20 cellular contexts compared by ENCODE assay signal in genomic region chr6:119821380-119821779, GRCh38.
DNase-seq lines count a peak whose midpoint lies in the region; ATAC-seq, FAIRE-seq and TF ChIP-seq lines count a peak whose summit lies in the region.
"Had no signal": no experiment of that assay in that cellular context is flagged by ENCODE, and none has a peak within 500 bp of the region (broad histone marks: within the 10 kb centered on the region; RNA-seq: fewer than 3 reads in every experiment).

No MANE protein-coding gene starts in this region.

- no peaks in the 10 kb centered on the region for H3K36me3 ChIP-seq in pancreas
- H3K36me3 ChIP-seq in tibial nerve = peaks cover 0 to 2% (median 0%) of the 10 kb centered on the region in 3 donors
- H3K36me3 ChIP-seq: BLaER1 had no signal

- TF ChIP-seq CTCF in nephron progenitor cell (IDR thresholded peaks at IDR 0.05) (no peak), pancreas (IDR thresholded peaks at IDR 0.05) (no peak), tibial nerve (IDR thresholded peaks at IDR 0.05) (no peak)

- TF ChIP-seq POLR2A in tibial nerve (IDR thresholded peaks at IDR 0.05) = no peak

- peaks cover 5% of the 10 kb centered on the region for H3K27me3 Mint-ChIP-seq in nephron progenitor cell (ENCODE audit: low read depth, poor library complexity)

- H3K4me1 ChIP-seq in pancreas = no peaks in the 10 kb centered on the region
- H3K4me1 ChIP-seq in tibial nerve = no peaks in the 10 kb centered on the region
- H3K4me1 ChIP-seq: BLaER1 had no signal

- FAIRE-seq in pancreas (lab: Jason Lieb, UNC) = no peak

- H3K9me3 ChIP-seq in pancreas (no peaks in the 10 kb centered on the region), tibial nerve (no peaks in the 10 kb centered on the region)
- H3K9me3 ChIP-seq: BLaER1 had no signal

- no peak for ATAC-seq in pancreas
- ATAC-seq: CD8-positive, alpha-beta T cell; HCT116 had no signal

- no peak overlapping the region for H3K4me3 ChIP-seq in pancreas
- H3K4me3 ChIP-seq in tibial nerve = no peak overlapping the region
- H3K4me3 ChIP-seq: BLaER1 had no signal

- H3K4me3 Mint-ChIP-seq in nephron progenitor cell = no peak overlapping the region
- H3K4me3 Mint-ChIP-seq: CD14-positive monocyte; CD8-positive, alpha-beta T cell; HFFc6 had no signal

- peaks cover 4% of the 10 kb centered on the region for H3K9me3 Mint-ChIP-seq in nephron progenitor cell
- H3K9me3 Mint-ChIP-seq: CD8-positive, alpha-beta T cell had no signal

- H3K27ac Mint-ChIP-seq in nephron progenitor cell = peak overlapping the region; percentile 2
- H3K27ac Mint-ChIP-seq: CD14-positive monocyte; CD8-positive, alpha-beta T cell; HFFc6 had no signal

- 58 to 67% methylated on average over 3 of the region's 3 CpGs for WGBS in pancreas, 2 donors
- WGBS in tibial nerve, 2 donors = 69 to 70% methylated on average over 3 of the region's 3 CpGs

- peaks cover 24% of the 10 kb centered on the region for H3K4me1 Mint-ChIP-seq in nephron progenitor cell
- H3K4me1 Mint-ChIP-seq: CD14-positive monocyte had no signal

- peak; percentile 8 for DNase-seq in DMS53 (lab: John Stamatoyannopoulos, UW)
- no peak for DNase-seq in DMS53 treated with DMSO at 0.1 percent for 48 hours (lab: John Stamatoyannopoulos, UW; ENCODE audit: unreplicated experiment)
- DNase-seq in NCI-H510A treated with DMSO at 0.1 percent for 48 hours (lab: John Stamatoyannopoulos, UW) = peak; percentile 14
- no peak for DNase-seq in NCI-H510A (lab: John Stamatoyannopoulos, UW)
- peak; percentile 12 for DNase-seq in epithelial cell of prostate (ENCODE audit: low read depth, low spot score)
- DNase-seq in nephron progenitor cell = no peak
- no peak for DNase-seq in pancreas
- DNase-seq in tibial nerve (ENCODE audit: low spot score in 2 of 2) = no peak
- DNase-seq: 8988T; Calu3; CD8-positive, alpha-beta T cell; DMS79 treated with DMSO at 0.1 percent for 48 hours; GF-D8; GOT3; H7; HFFc6 had no signal

- H3K36me3 Mint-ChIP-seq in nephron progenitor cell (ENCODE audit: low read depth) = no peaks in the 10 kb centered on the region
- H3K36me3 Mint-ChIP-seq: CD14-positive monocyte; CD8-positive, alpha-beta T cell had no signal

- H3K27ac ChIP-seq in epithelial cell of prostate (no peak overlapping the region), pancreas (no peak overlapping the region), tibial nerve (no peak overlapping the region)
- H3K27ac ChIP-seq: BLaER1, HL-60 had no signal

- no peaks in the 10 kb centered on the region for H3K27me3 ChIP-seq in pancreas
- no peaks in the 10 kb centered on the region for H3K27me3 ChIP-seq in tibial nerve
- H3K27me3 ChIP-seq: BLaER1 had no signal

- no peak for TF ChIP-seq EP300 in tibial nerve (IDR thresholded peaks at IDR 0.05)

- intact Hi-C loops in pancreas (cut with DNase I) = no loop called here

Comparison
In these comparisons a context has a peak if more than half of its experiments do, and no peak if none do; other contexts are left out.
1. DNase-seq: peak in DMS53 (single experiment), NCI-H510A treated with DMSO at 0.1 percent for 48 hours (single experiment) and epithelial cell of prostate (single experiment); none in DMS53 treated with DMSO at 0.1 percent for 48 hours (single experiment), NCI-H510A (single experiment), nephron progenitor cell (single experiment), pancreas (0 of 6) and tibial nerve (0 of 2).